8 cellular contexts compared by ENCODE assay signal in the genomic region with DNA sequence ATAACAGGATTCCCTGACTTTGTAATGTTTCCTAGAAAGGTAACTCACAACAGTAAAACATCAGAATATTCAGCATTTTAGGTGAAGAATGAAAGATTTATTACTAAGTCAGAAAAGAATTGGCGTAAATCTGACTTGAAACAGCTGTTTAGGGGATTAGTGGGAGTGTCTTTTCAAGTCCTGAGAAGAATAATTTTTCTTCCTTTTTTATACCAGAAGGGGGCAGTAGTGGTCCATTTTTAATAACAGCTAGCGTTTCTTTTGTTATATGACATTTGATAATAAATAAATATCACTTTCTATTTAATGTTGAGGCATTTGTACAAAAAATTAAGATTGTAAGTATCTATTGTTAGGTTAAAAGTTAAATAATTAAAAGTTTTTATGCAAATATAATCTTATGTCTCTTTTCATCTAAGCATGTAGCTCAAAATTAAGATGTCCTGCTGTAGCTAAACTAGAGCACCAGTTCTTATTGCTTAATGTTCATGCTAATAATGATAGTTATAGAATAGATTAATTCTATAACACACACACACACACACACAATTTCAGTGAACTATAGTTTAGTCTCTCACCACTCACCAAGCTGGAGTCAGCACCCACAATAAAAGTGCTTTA.
DNase-seq lines count a peak whose midpoint lies in the region; ATAC-seq and TF ChIP-seq lines count a peak whose summit lies in the region.

No MANE protein-coding gene starts in this region.

- H3K4me3 Mint-ChIP-seq in CD4-positive, alpha-beta memory T cell, result no peak overlapping the region
- no peak overlapping the region for H3K4me3 Mint-ChIP-seq in activated naive CD8-positive, alpha-beta T cell treated with anti-CD3 and anti-CD28 coated beads, Interleukin-2, amount 50 U/mL, for 24 hours

- H3K27ac Mint-ChIP-seq in CD4-positive, alpha-beta memory T cell, result no peak overlapping the region
- no peak overlapping the region for H3K27ac Mint-ChIP-seq in activated naive CD8-positive, alpha-beta T cell treated with anti-CD3 and anti-CD28 coated beads, Interleukin-2, amount 50 U/mL, for 24 hours

- H3K27me3 ChIP-seq in CD4-positive, alpha-beta memory T cell (ENCODE audit: insufficient read depth, low read length), result no peaks in the 10 kb centered on the region
- no peaks in the 10 kb centered on the region for H3K27me3 ChIP-seq in kidney epithelial cell (ENCODE audit: control insufficient read depth, insufficient read depth, low read length)

- no peaks in the 10 kb centered on the region for H3K4me1 Mint-ChIP-seq in CD4-positive, alpha-beta memory T cell
- H3K4me1 Mint-ChIP-seq in activated naive CD8-positive, alpha-beta T cell treated with anti-CD3 and anti-CD28 coated beads, Interleukin-2, amount 50 U/mL, for 24 hours, result no peaks in the 10 kb centered on the region

- H3K27ac ChIP-seq in CD4-positive, alpha-beta memory T cell (ENCODE audit: low read depth, low read length), result no peak overlapping the region

- no peaks in the 10 kb centered on the region for H3K36me3 ChIP-seq in CD4-positive, alpha-beta memory T cell (ENCODE audit: insufficient read depth, low read length)
- H3K36me3 ChIP-seq in kidney epithelial cell (ENCODE audit: control insufficient read depth, insufficient read depth, low read length), result no peaks in the 10 kb centered on the region

- peak; percentile 43 for TF ChIP-seq CTCF in kidney epithelial cell (IDR thresholded peaks at IDR 0.05; ENCODE audit: insufficient read depth, low read length, poor library complexity, severe bottlenecking)

- no peaks in the 10 kb centered on the region for H3K27me3 Mint-ChIP-seq in CD4-positive, alpha-beta memory T cell
- no peaks in the 10 kb centered on the region for H3K27me3 Mint-ChIP-seq in activated naive CD8-positive, alpha-beta T cell treated with anti-CD3 and anti-CD28 coated beads, Interleukin-2, amount 50 U/mL, for 24 hours

- H3K9me3 ChIP-seq in CD4-positive, alpha-beta memory T cell (ENCODE audit: control insufficient read depth in 1 of 2, low read length in 2 of 2), result no peaks in the 10 kb centered on the region

- intact Hi-C loops in CD4-positive, alpha-beta memory T cell (cut with micrococcal nuclease), result no loop called here

- no peaks in the 10 kb centered on the region for H3K4me1 ChIP-seq in CD4-positive, alpha-beta memory T cell (ENCODE audit: insufficient read depth, low read length)

- POLR2A ChIA-PET in CD4-positive, alpha-beta memory T cell (lab: Charles Lee; ENCODE audit: partially characterized antibody), result no interaction called here

- no peaks in the 10 kb centered on the region for H3K36me3 Mint-ChIP-seq in CD4-positive, alpha-beta memory T cell
- no peaks in the 10 kb centered on the region for H3K36me3 Mint-ChIP-seq in activated naive CD8-positive, alpha-beta T cell treated with anti-CD3 and anti-CD28 coated beads, Interleukin-2, amount 50 U/mL, for 24 hours (ENCODE audit: low read depth)

- DNase-seq in CD4-positive, alpha-beta memory T cell, result peak in 4 of 5 donors; percentile 3 to 23 (median 16)
- DNase-seq in NCI-H1436 treated with DMSO at 0.1 percent for 48 hours (lab: John Stamatoyannopoulos, UW), result peak; percentile 9
- DNase-seq in amniotic epithelial cell (ENCODE audit: low read depth), result peak; percentile 41
- no peak for DNase-seq in kidney epithelial cell (ENCODE audit: low read depth)
- DNase-seq in activated naive CD8-positive, alpha-beta T cell treated with anti-CD3 and anti-CD28 coated beads, Interleukin-2, amount 50 U/mL, for 24 hours, result no peak
- DNase-seq in activated CD8-positive, alpha-beta memory T cell treated with anti-CD3 and anti-CD28 coated beads, Interleukin-2, amount 50 U/mL, for 48 hours, result no peak

- ATAC-seq in GM21576 (IDR thresholded peaks at IDR 0.05; ENCODE audit: unreplicated experiment) (peak; percentile 47), HG03139 (IDR thresholded peaks at IDR 0.05; ENCODE audit: unreplicated experiment) (no peak)
- no peak for ATAC-seq in activated naive CD8-positive, alpha-beta T cell treated with anti-CD3 and anti-CD28 coated beads, Interleukin-2, amount 50 U/mL, for 24 hours

- H3K9me3 Mint-ChIP-seq in CD4-positive, alpha-beta memory T cell, result no peaks in the 10 kb centered on the region
- no peaks in the 10 kb centered on the region for H3K9me3 Mint-ChIP-seq in activated naive CD8-positive, alpha-beta T cell treated with anti-CD3 and anti-CD28 coated beads, Interleukin-2, amount 50 U/mL, for 24 hours

- CTCF ChIA-PET in CD4-positive, alpha-beta memory T cell (lab: Charles Lee; ENCODE audit: partially characterized antibody), result interaction anchor here (1.3 kb wide), 1 partner anchor 144 kb away, joined by 3 read pairs; no protein-coding TSS in a partner anchor

- H3K4me3 ChIP-seq in CD4-positive, alpha-beta memory T cell (ENCODE audit: low read length in 2 of 2), result no peak overlapping the region
- no peak overlapping the region for H3K4me3 ChIP-seq in kidney epithelial cell (ENCODE audit: low read depth, low read length)

Comparison
In these comparisons a context has a peak if more than half of its experiments do, and no peak if none do; other contexts are left out.
1. DNase-seq: peak in CD4-positive, alpha-beta memory T cell (4 of 5), NCI-H1436 treated with DMSO at 0.1 percent for 48 hours (single experiment) and amniotic epithelial cell (single experiment); none in kidney epithelial cell (single experiment), activated naive CD8-positive, alpha-beta T cell treated with anti-CD3 and anti-CD28 coated beads, Interleukin-2, amount 50 U/mL, for 24 hours (single experiment) and activated CD8-positive, alpha-beta memory T cell treated with anti-CD3 and anti-CD28 coated beads, Interleukin-2, amount 50 U/mL, for 48 hours (single experiment).